ENCODE assay signal across 14 cellular contexts in the genomic region with DNA sequence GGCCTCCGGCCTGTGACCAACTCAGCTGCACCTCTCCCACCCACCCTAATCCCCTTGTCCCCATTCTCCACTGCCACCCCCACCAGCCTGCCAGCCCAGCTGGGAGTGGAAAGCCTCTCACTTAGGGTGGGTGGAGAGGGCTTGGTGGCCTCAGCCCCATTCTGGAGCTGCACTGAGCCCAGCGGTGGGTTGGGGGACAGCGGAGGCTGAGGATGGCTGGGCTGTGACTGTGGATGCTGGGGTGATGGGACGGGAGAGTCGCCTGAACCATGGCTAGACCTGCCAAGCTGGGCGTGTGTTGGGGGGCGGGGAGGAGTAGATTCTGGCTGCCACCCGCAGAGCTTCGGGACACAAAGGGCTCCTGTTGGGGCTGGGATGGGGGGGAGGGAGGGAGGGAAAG. TPM values are rescaled to one million over a fixed set of nuclear protein-coding genes. Genes with fewer than 3 reads are reported as not detected.
A peak's percentile ranks its signal among the peaks of the same experiment; 100 is the strongest.
DNase-seq lines count a peak whose midpoint lies in the region; FAIRE-seq and TF ChIP-seq lines count a peak whose summit lies in the region.
"Had no signal": no experiment of that assay in that cellular context is flagged by ENCODE, and none has a peak within 500 bp of the region (broad histone marks: within the 10 kb centered on the region; RNA-seq: fewer than 3 reads in every experiment).

No MANE protein-coding gene starts in this region.

- H3K14ac ChIP-seq in H1 (ENCODE audit: insufficient read length), result no peak overlapping the region

- no peak overlapping the region; the same call in 1 of the 2 replicates for H3K18ac ChIP-seq in H1 (ENCODE audit: extremely low read depth, low read length)

- peak overlapping the region; percentile 75 for H4K91ac ChIP-seq in H1 (replicated peaks; ENCODE audit: insufficient read length, low read length)

- H3K56ac ChIP-seq in H1 (replicated peaks; ENCODE audit: insufficient read length, low read depth, low read length), result no peak overlapping the region

- no peaks in the 10 kb centered on the region for H3K9me3 ChIP-seq in CD8-positive, alpha-beta memory T cell (ENCODE audit: low read length)
- H3K9me3 ChIP-seq in H1 (ENCODE audit: insufficient read depth in 2 of 2, low read depth in 1 of 2, low read length in 1 of 2) (no peaks in the 10 kb centered on the region), neural cell (ENCODE audit: low read length) (no peaks in the 10 kb centered on the region), ascending aorta (no peaks in the 10 kb centered on the region)

- FAIRE-seq in H1 (lab: Jason Lieb, UNC), result no peak
- FAIRE-seq: GM19239 had no signal

- no peaks in the 10 kb centered on the region for H3F3A ChIP-seq in neural cell (ENCODE audit: insufficient read depth, low read length, poor library complexity, severe bottlenecking)

- no peak overlapping the region for H3K23ac ChIP-seq in H1 (ENCODE audit: insufficient read length)

- H3K23me2 ChIP-seq in H1 (ENCODE audit: low read depth, low read length), result peaks cover 22% of the 10 kb centered on the region

- H2BK5ac ChIP-seq in H1 (ENCODE audit: low read depth, low read length), result no peak overlapping the region

- H4K5ac ChIP-seq in H1 (ENCODE audit: insufficient read length, low read depth, low read length), result no peak overlapping the region

- H3K4ac ChIP-seq in H1 (replicated peaks; ENCODE audit: insufficient read length, low read depth, low read length), result no peak overlapping the region

- H4K20me1 ChIP-seq in H1 (replicated peaks in 1 of 2; ENCODE audit: control insufficient read depth in 1 of 2, insufficient read depth in 2 of 2, low read length in 2 of 2), result peaks cover 6 to 7% of the 10 kb centered on the region in 2 experiments
- H4K20me1 ChIP-seq in neural cell (ENCODE audit: insufficient read depth), result no peaks in the 10 kb centered on the region

- CTCF ChIA-PET in CD8-positive, alpha-beta memory T cell (lab: Charles Lee), result interaction anchor here (0.8 to 3.5 kb wide), 2 partner anchors 12 to 14 kb away, joined by 3 to 18 read pairs; no protein-coding TSS in a partner anchor
- CTCF ChIA-PET in H1 (lab: Charles Lee; ENCODE audit: partially characterized antibody), result interaction anchor here (0.9 to 7.1 kb wide), 9 partner anchors 11 to 464 kb away, joined by 3 to 47 read pairs (median 4); no protein-coding TSS in a partner anchor

- H3K4me3 ChIP-seq in CD8-positive, alpha-beta memory T cell (ENCODE audit: low read length), result no peak overlapping the region
- peak overlapping the region in 1 of 4 experiments; percentile 80; a peak in 1 of 8 replicates for H3K4me3 ChIP-seq in H1 (ENCODE audit: extremely low read depth in 1 of 4, insufficient read depth in 2 of 4, low read depth in 3 of 4, low read length in 4 of 4)
- peak overlapping the region; percentile 70 for H3K4me3 ChIP-seq in neural cell (ENCODE audit: low read length)
- no peak overlapping the region for H3K4me3 ChIP-seq in ascending aorta
- H3K4me3 ChIP-seq: coronary artery had no signal

- H2AFZ ChIP-seq in H1 (ENCODE audit: low read length), result no peak overlapping the region
- no peak overlapping the region for H2AFZ ChIP-seq in neural cell (ENCODE audit: low read depth, low read length)

- no peak for DNase-seq in CD8-positive, alpha-beta memory T cell
- DNase-seq in SK-MEL-5 (ENCODE audit: low read depth, low spot score) (peak; percentile 15), H1 (ENCODE audit: low read depth in 1 of 2, low spot score in 2 of 2) (no peak), posterior vena cava (ENCODE audit: low spot score) (no peak), ascending aorta (ENCODE audit: low spot score in 2 of 2) (no peak), NAMALWA (ENCODE audit: low spot score) (no peak), NCI-H2081 treated with DMSO at 0.1 percent for 48 hours (lab: John Stamatoyannopoulos, UW) (no peak)
- DNase-seq: NCI-H526 had no signal

- H3K79me2 ChIP-seq in H1 (ENCODE audit: control insufficient read depth in 1 of 2, insufficient read depth in 2 of 2, low read length in 2 of 2) (peaks cover 0 to 10% of the 10 kb centered on the region in 2 experiments; a peak in 2 of 4 replicates), neural cell (replicated peaks; ENCODE audit: insufficient read depth, low read length) (peaks cover 16% of the 10 kb centered on the region)

- H2BK15ac ChIP-seq in H1 (ENCODE audit: low read length), result no peak overlapping the region

- peaks cover 0 to 11% (median 0%) of the 10 kb centered on the region in 3 donors for H3K36me3 Mint-ChIP-seq in CD8-positive, alpha-beta memory T cell
- H3K36me3 Mint-ChIP-seq: IgD-negative memory B cell had no signal

- H3K4me1 ChIP-seq in CD8-positive, alpha-beta memory T cell (ENCODE audit: insufficient read depth, low read length), result peaks cover 19% of the 10 kb centered on the region
- peaks cover 3 to 20% (median 12%) of the 10 kb centered on the region in 4 experiments for H3K4me1 ChIP-seq in H1 (replicated peaks in 1 of 4; ENCODE audit: control insufficient read depth in 3 of 4, insufficient read depth in 4 of 4, low read length in 3 of 4)
- peaks cover 5 to 15% of the 10 kb centered on the region in 2 donors for H3K4me1 ChIP-seq in ascending aorta

- H3K9me2 ChIP-seq in neural cell (ENCODE audit: insufficient read depth, low read length), result no peaks in the 10 kb centered on the region

- H2BK20ac ChIP-seq in H1 (ENCODE audit: low read length), result no peak overlapping the region

- POLR2A ChIA-PET in CD8-positive, alpha-beta memory T cell (lab: Charles Lee), result no interaction called here
- POLR2A ChIA-PET in H1 (lab: Charles Lee; ENCODE audit: partially characterized antibody), result interaction anchor here (0.9 to 5.2 kb wide), 10 partner anchors 9 to 180 kb away, joined by 3 to 32 read pairs (median 5); no protein-coding TSS in a partner anchor

- H4K8ac ChIP-seq in H1 (ENCODE audit: extremely low read depth, insufficient read depth, low read length), result no peak overlapping the region

- in situ Hi-C loops in SK-MEL-5 (cut with HindIII; ENCODE audit: low pct_unique_long_range_greater_than_20kb, low sequenced_read_pairs), result loop anchor here (25.0 kb wide), 1 partner anchor 178 kb away; no protein-coding TSS in a partner anchor

- TF ChIP-seq POLR2A in H1 (IDR thresholded peaks at IDR 0.05; ENCODE audit: control extremely low read depth in 1 of 2, low read depth in 2 of 2, low read length in 2 of 2), result no peak

- peaks cover 0 to 2% (median 0%) of the 10 kb centered on the region in 5 donors for H3K9me3 Mint-ChIP-seq in CD8-positive, alpha-beta memory T cell
- H3K9me3 Mint-ChIP-seq: IgD-negative memory B cell; stimulated activated naive CD8-positive, alpha-beta T cell treated with anti-CD3 and anti-CD28 coated beads, Interleukin-15, Interleukin-2, amounts not matched to agents 100 ng/mL and 50 ng/mL, for 24 hours had no signal

- no peak overlapping the region for H3K27ac ChIP-seq in CD8-positive, alpha-beta memory T cell (ENCODE audit: low read depth, low read length)
- H3K27ac ChIP-seq in H1 (ENCODE audit: low read depth, low read length), result no peak overlapping the region
- H3K27ac ChIP-seq in neural cell (ENCODE audit: low read length), result no peak overlapping the region
- H3K27ac ChIP-seq in ascending aorta, result no peak overlapping the region
- H3K27ac ChIP-seq: coronary artery had no signal

- H3K27me3 ChIP-seq in CD8-positive, alpha-beta memory T cell (ENCODE audit: insufficient read depth, low read length, poor library complexity, severe bottlenecking), result no peaks in the 10 kb centered on the region
- H3K27me3 ChIP-seq in H1 (replicated peaks in 1 of 4; ENCODE audit: control insufficient read depth in 3 of 4, extremely low read depth in 1 of 4, insufficient read depth in 3 of 4, low read length in 3 of 4) (peaks cover 0 to 8% (median 3%) of the 10 kb centered on the region in 4 experiments; a peak in 3 of 7 replicates), neural cell (ENCODE audit: insufficient read depth, low read depth, low read length) (no peaks in the 10 kb centered on the region), ascending aorta (no peaks in the 10 kb centered on the region)

- H3K79me1 ChIP-seq in H1 (ENCODE audit: low read depth, low read length), result 0 out of 2 replicates have a peak, but pooled peaks cover under 1% of the 10 kb centered on the region

- H2AK5ac ChIP-seq in H1 (ENCODE audit: low read depth, low read length), result no peak overlapping the region

- H3K9ac ChIP-seq in H1 (replicated peaks in 1 of 4; ENCODE audit: extremely low read depth in 1 of 4, low read depth in 3 of 4, low read length in 3 of 4) (no peak overlapping the region), neural cell (ENCODE audit: low read length) (peak overlapping the region; percentile 90)

- H3K4me1 Mint-ChIP-seq in CD8-positive, alpha-beta memory T cell, result peaks cover 15 to 19% (median 17%) of the 10 kb centered on the region in 3 donors

- TF ChIP-seq CTCF in H1 (IDR thresholded peaks at IDR 0.05; ENCODE audit: control extremely low read depth in 1 of 3, insufficient read depth in 1 of 3, low read depth in 1 of 3, low read length in 3 of 3) (no peak), neural cell (IDR thresholded peaks at IDR 0.05; ENCODE audit: poor library complexity, severe bottlenecking) (no peak), ascending aorta (IDR thresholded peaks at IDR 0.05) (no peak)

- H2BK12ac ChIP-seq in H1 (ENCODE audit: low read depth, low read length), result no peak overlapping the region

- peak overlapping the region in 1 of 8 donors; percentile 76 for H3K27ac Mint-ChIP-seq in CD8-positive, alpha-beta memory T cell
- H3K27ac Mint-ChIP-seq: activated naive CD8-positive, alpha-beta T cell; stimulated activated naive CD8-positive, alpha-beta T cell treated with anti-CD3 and anti-CD28 coated beads, Interleukin-15, Interleukin-2, amounts not matched to agents 100 ng/mL and 50 ng/mL, for 24 hours had no signal

- peaks cover under 1% of the 10 kb centered on the region for H3K36me3 ChIP-seq in CD8-positive, alpha-beta memory T cell (ENCODE audit: insufficient read depth, low read length)
- peaks cover 4 to 28% (median 19%) of the 10 kb centered on the region in 4 experiments; a peak in 5 of 8 replicates for H3K36me3 ChIP-seq in H1 (ENCODE audit: control insufficient read depth in 2 of 4, insufficient read depth in 4 of 4, low read length in 3 of 4)
- H3K36me3 ChIP-seq in neural cell (ENCODE audit: insufficient read depth, low read length), result no peaks in the 10 kb centered on the region
- H3K36me3 ChIP-seq in ascending aorta, result peaks cover 4 to 11% of the 10 kb centered on the region in 2 donors

- peaks cover 0 to 4% of the 10 kb centered on the region in 2 donors for H3K27me3 Mint-ChIP-seq in CD8-positive, alpha-beta memory T cell
- H3K27me3 Mint-ChIP-seq: activated naive CD8-positive, alpha-beta T cell; stimulated activated naive CD8-positive, alpha-beta T cell treated with anti-CD3 and anti-CD28 coated beads, Interleukin-15, Interleukin-2, amounts not matched to agents 100 ng/mL and 50 ng/mL, for 24 hours had no signal

- no peak for TF ChIP-seq EP300 in H1 (IDR thresholded peaks at IDR 0.05; ENCODE audit: borderline replicate concordance in 1 of 2, low read depth in 2 of 2, low read length in 2 of 2)
- no peak for TF ChIP-seq EP300 in neural cell (conservative IDR thresholded peaks at IDR 0.05; ENCODE audit: poor library complexity, severe bottlenecking)

- H3K4me2 ChIP-seq in H1 (ENCODE audit: insufficient read depth in 1 of 2, low read depth in 2 of 2, low read length in 2 of 2) (peak overlapping the region; percentile 94 to 98), neural cell (ENCODE audit: low read length) (no peak overlapping the region)

- 34% methylated on average over 9 of the region's 9 CpGs; no CpG with 5 or more reads in 1 of the 2 experiments for WGBS in H1 (ENCODE audit: extremely low coverage in 1 of 2, insufficient coverage in 1 of 2, insufficient read length in 1 of 2, insufficient replicate concordance in 2 of 2, low coverage in 1 of 2, low lambda C conversion rate in 2 of 2, missing lambda C conversion rate in 1 of 2), 2 experiments

- H2BK120ac ChIP-seq in H1 (replicated peaks; ENCODE audit: low read depth, low read length), result no peak overlapping the region

- TF ChIP-seq RAD21 in H1 (IDR thresholded peaks at IDR 0.05 in 1 of 2, conservative IDR thresholded peaks at IDR 0.05 in 1 of 2; ENCODE audit: low read depth in 2 of 2, low read length in 2 of 2) (no peak), neural cell (conservative IDR thresholded peaks at IDR 0.05) (no peak)

- intact Hi-C loops in posterior vena cava (cut with DNase I) (no loop called here), ascending aorta (cut with DNase I) (loop anchor here (5.0 to 10.0 kb wide), 3 partner anchors 172 to 415 kb away; a partner anchor contains a TSS)

- H3K4me3 Mint-ChIP-seq in CD8-positive, alpha-beta memory T cell, result peak overlapping the region in 4 of 7 donors; percentile 84 to 89 (median 86)

RNA-seq across cellular contexts. Expression of a gene that starts 1.8 kb away (rescaled TPM):
- total RNA-seq in CD8-positive, alpha-beta memory T cell, result 1 to 10 TPM; 6.3 to 7.3 TPM
- polyA plus RNA-seq in CD8-positive, alpha-beta memory T cell, result 0.54 TPM
- total RNA-seq in SK-MEL-5 (2014; rRNA removed; shearing (Covaris generic)), result 5.7 and 5.9 TPM in 2 replicates
- 9.3 and 12.9 TPM in 2 replicates for polyA plus RNA-seq in SK-MEL-5 (2015; cell fraction: cytosol; rRNA removed)
- 47.1 and 73.2 TPM in 2 replicates for polyA plus RNA-seq in SK-MEL-5 (2015; cell fraction: nucleus; rRNA removed)
- 11.8 and 13.7 TPM in 2 replicates for total RNA-seq in H1 (2021; fragmentation: NEBNext Ultra II Directional; extraction: Animal tissue kit (Norgen Biotek cat#: 25700))
- polyA plus RNA-seq in H1 (2011; rRNA removed) (16.1 and 20.7 TPM in 2 replicates), neural cell (13.4 and 14.0 TPM in 2 replicates)
- 11.9 TPM for polyA plus RNA-seq in H1 (2011; cell fraction: cytosol; rRNA removed)
- polyA plus RNA-seq in H1 (2011; cell fraction: nucleus; rRNA removed), result 101 TPM
- 10.2 to 14.4 TPM (median 13.8 TPM) in 4 replicates for polyA plus RNA-seq in H1 (2012, experiment 1 of 2)
- polyA plus RNA-seq in H1 (2012, experiment 2 of 2), result 9.8 TPM
- polyA plus RNA-seq in H1 (2013, experiment 1 of 2), result 12.1 TPM
- 9.9 TPM for polyA plus RNA-seq in H1 (2013, experiment 2 of 2)
- polyA minus RNA-seq in H1 (2011; rRNA and poly(A)+ RNA removed), result 21.6 and 30.2 TPM in 2 replicates
- polyA minus RNA-seq in H1 (2011; cell fraction: cytosol; rRNA and poly(A)+ RNA removed), result 10.0 TPM
- 57.3 TPM for polyA minus RNA-seq in H1 (2011; cell fraction: nucleus; rRNA and poly(A)+ RNA removed)
- polyA minus RNA-seq in neural cell, result 16.1 and 17.4 TPM in 2 replicates
- total RNA-seq in posterior vena cava (1 to 10 TPM; 3.7 to 4.0 TPM), ascending aorta (31.2 TPM)

RNA-seq across cellular contexts. Expression of a gene that starts 1.9 kb away (rescaled TPM):
- total RNA-seq in CD8-positive, alpha-beta memory T cell, result 100 to 1,000 TPM; 147 TPM
- 52.1 TPM for polyA plus RNA-seq in CD8-positive, alpha-beta memory T cell
- 131 and 144 TPM in 2 replicates for total RNA-seq in SK-MEL-5 (2014; rRNA removed; shearing (Covaris generic))
- polyA plus RNA-seq in SK-MEL-5 (2015; cell fraction: cytosol; rRNA removed), result 99.9 and 135 TPM in 2 replicates
- polyA plus RNA-seq in SK-MEL-5 (2015; cell fraction: nucleus; rRNA removed), result 210 and 223 TPM in 2 replicates
- 113 and 118 TPM in 2 replicates for total RNA-seq in H1 (2021; fragmentation: NEBNext Ultra II Directional; extraction: Animal tissue kit (Norgen Biotek cat#: 25700))
- polyA plus RNA-seq in H1 (2011; rRNA removed) (253 and 335 TPM in 2 replicates), neural cell (155 and 185 TPM in 2 replicates)
- 372 TPM for polyA plus RNA-seq in H1 (2011; cell fraction: cytosol; rRNA removed)
- 132 TPM for polyA plus RNA-seq in H1 (2011; cell fraction: nucleus; rRNA removed)
- 156 to 183 TPM (median 164 TPM) in 4 replicates for polyA plus RNA-seq in H1 (2012, experiment 1 of 2)
- 190 TPM for polyA plus RNA-seq in H1 (2012, experiment 2 of 2)
- polyA plus RNA-seq in H1 (2013, experiment 1 of 2), result 109 TPM
- 115 TPM for polyA plus RNA-seq in H1 (2013, experiment 2 of 2)
- 65.8 and 81.4 TPM in 2 replicates for polyA minus RNA-seq in H1 (2011; rRNA and poly(A)+ RNA removed)
- 55.6 TPM for polyA minus RNA-seq in H1 (2011; cell fraction: cytosol; rRNA and poly(A)+ RNA removed)
- polyA minus RNA-seq in H1 (2011; cell fraction: nucleus; rRNA and poly(A)+ RNA removed), result 54.6 TPM
- polyA minus RNA-seq in neural cell, result 51.9 and 66.4 TPM in 2 replicates
- total RNA-seq in posterior vena cava (10 to 100 TPM; 39.1 to 42.7 TPM), ascending aorta (26.0 TPM)

RNA-seq across cellular contexts. Expression of a gene that starts 18.4 kb away (rescaled TPM):
- not detected for total RNA-seq in CD8-positive, alpha-beta memory T cell
- not detected for polyA plus RNA-seq in CD8-positive, alpha-beta memory T cell
- 1.1 TPM in 1 of 2 replicates, not detected in the other for total RNA-seq in SK-MEL-5 (2014; rRNA removed; shearing (Covaris generic))
- polyA plus RNA-seq in SK-MEL-5 (2015; cell fraction: cytosol; rRNA removed), result 0.37 and 1.4 TPM in 2 replicates
- 0.41 and 5.7 TPM in 2 replicates for polyA plus RNA-seq in SK-MEL-5 (2015; cell fraction: nucleus; rRNA removed)
- total RNA-seq in H1 (2021; fragmentation: NEBNext Ultra II Directional; extraction: Animal tissue kit (Norgen Biotek cat#: 25700)), result 0.40 and 1.2 TPM in 2 replicates
- 0.82 and 1.4 TPM in 2 replicates for polyA plus RNA-seq in H1 (2011; rRNA removed)
- 0.56 TPM for polyA plus RNA-seq in H1 (2011; cell fraction: cytosol; rRNA removed)
- 0.94 TPM for polyA plus RNA-seq in H1 (2011; cell fraction: nucleus; rRNA removed)
- 0.68 to 1.2 TPM (median 0.87 TPM) in 4 replicates for polyA plus RNA-seq in H1 (2012, experiment 1 of 2)
- polyA plus RNA-seq in H1 (2012, experiment 2 of 2), result 0.66 TPM
- polyA plus RNA-seq in H1 (2013, experiment 1 of 2), result 0.43 TPM
- 0.53 TPM for polyA plus RNA-seq in H1 (2013, experiment 2 of 2)
- polyA minus RNA-seq in H1 (2011; rRNA and poly(A)+ RNA removed), result 0.37 and 1.0 TPM in 2 replicates
- polyA minus RNA-seq in H1 (2011; cell fraction: cytosol; rRNA and poly(A)+ RNA removed), result 1.2 TPM
- 0.50 TPM for polyA minus RNA-seq in H1 (2011; cell fraction: nucleus; rRNA and poly(A)+ RNA removed)
- 0.18 and 0.59 TPM in 2 replicates for polyA plus RNA-seq in neural cell
- not detected in 2 replicates for polyA minus RNA-seq in neural cell
- total RNA-seq in posterior vena cava, result 1 to 10 TPM in 1 of 2 donors, under 1 TPM in 1; 0.71 to 1.1 TPM
- not detected for total RNA-seq in ascending aorta

RNA-seq across cellular contexts. Expression of a gene that starts 20.2 kb away (rescaled TPM):
- total RNA-seq in CD8-positive, alpha-beta memory T cell, result under 1 TPM in 1 of 2 experiments, not detected in 1; 0.04 TPM
- polyA plus RNA-seq in CD8-positive, alpha-beta memory T cell, result not detected
- total RNA-seq in SK-MEL-5 (2014; rRNA removed; shearing (Covaris generic)), result 2.8 and 2.9 TPM in 2 replicates
- polyA plus RNA-seq in SK-MEL-5 (2015; cell fraction: cytosol; rRNA removed), result 6.8 and 14.3 TPM in 2 replicates
- 29.3 and 39.9 TPM in 2 replicates for polyA plus RNA-seq in SK-MEL-5 (2015; cell fraction: nucleus; rRNA removed)
- total RNA-seq in H1 (2021; fragmentation: NEBNext Ultra II Directional; extraction: Animal tissue kit (Norgen Biotek cat#: 25700)), result 0.63 and 0.86 TPM in 2 replicates
- 0.62 and 1.7 TPM in 2 replicates for polyA plus RNA-seq in H1 (2011; rRNA removed)
- 1.4 TPM for polyA plus RNA-seq in H1 (2011; cell fraction: cytosol; rRNA removed)
- polyA plus RNA-seq in H1 (2011; cell fraction: nucleus; rRNA removed), result 10.3 TPM
- 0.52 to 1.4 TPM (median 0.80 TPM) in 4 replicates for polyA plus RNA-seq in H1 (2012, experiment 1 of 2)
- 0.98 TPM for polyA plus RNA-seq in H1 (2012, experiment 2 of 2)
- 0.28 TPM for polyA plus RNA-seq in H1 (2013, experiment 1 of 2)
- 0.35 TPM for polyA plus RNA-seq in H1 (2013, experiment 2 of 2)
- polyA minus RNA-seq in H1 (2011; rRNA and poly(A)+ RNA removed), result 0.15 and 0.22 TPM in 2 replicates
- polyA minus RNA-seq in H1 (2011; cell fraction: cytosol; rRNA and poly(A)+ RNA removed), result 0.37 TPM
- polyA minus RNA-seq in H1 (2011; cell fraction: nucleus; rRNA and poly(A)+ RNA removed), result 2.3 TPM
- polyA plus RNA-seq in neural cell, result 2.9 and 4.8 TPM in 2 replicates
- polyA minus RNA-seq in neural cell, result 0.93 and 1.9 TPM in 2 replicates
- 10 to 100 TPM; 18.6 to 32.6 TPM for total RNA-seq in posterior vena cava
- 172 TPM for total RNA-seq in ascending aorta
- polyA plus RNA-seq: IgD-negative memory B cell had no signal

RNA-seq across cellular contexts. Expression of a gene that starts 22.2 kb away (rescaled TPM):
- 1 to 10 TPM; 2.2 to 2.4 TPM for total RNA-seq in CD8-positive, alpha-beta memory T cell
- 2.2 TPM for polyA plus RNA-seq in CD8-positive, alpha-beta memory T cell
- total RNA-seq in SK-MEL-5 (2014; rRNA removed; shearing (Covaris generic)), result 17.7 and 19.5 TPM in 2 replicates
- 20.9 and 21.4 TPM in 2 replicates for polyA plus RNA-seq in SK-MEL-5 (2015; cell fraction: cytosol; rRNA removed)
- polyA plus RNA-seq in SK-MEL-5 (2015; cell fraction: nucleus; rRNA removed), result 26.0 and 34.1 TPM in 2 replicates
- 15.4 and 16.0 TPM in 2 replicates for total RNA-seq in H1 (2021; fragmentation: NEBNext Ultra II Directional; extraction: Animal tissue kit (Norgen Biotek cat#: 25700))
- polyA plus RNA-seq in H1 (2011; rRNA removed) (21.9 and 35.3 TPM in 2 replicates), neural cell (141 and 154 TPM in 2 replicates)
- 27.7 TPM for polyA plus RNA-seq in H1 (2011; cell fraction: cytosol; rRNA removed)
- polyA plus RNA-seq in H1 (2011; cell fraction: nucleus; rRNA removed), result 29.2 TPM
- 10.0 to 18.5 TPM (median 15.4 TPM) in 4 replicates for polyA plus RNA-seq in H1 (2012, experiment 1 of 2)
- polyA plus RNA-seq in H1 (2012, experiment 2 of 2), result 12.7 TPM
- 9.2 TPM for polyA plus RNA-seq in H1 (2013, experiment 1 of 2)
- 8.7 TPM for polyA plus RNA-seq in H1 (2013, experiment 2 of 2)
- polyA minus RNA-seq in H1 (2011; rRNA and poly(A)+ RNA removed), result 8.8 and 13.9 TPM in 2 replicates
- polyA minus RNA-seq in H1 (2011; cell fraction: cytosol; rRNA and poly(A)+ RNA removed), result 7.0 TPM
- polyA minus RNA-seq in H1 (2011; cell fraction: nucleus; rRNA and poly(A)+ RNA removed), result 12.1 TPM
- 103 and 117 TPM in 2 replicates for polyA minus RNA-seq in neural cell
- total RNA-seq in posterior vena cava (10 to 100 TPM; 30.4 to 37.4 TPM), ascending aorta (47.7 TPM)
